ENCODE assay signal across 2 cellular contexts in the genomic region with DNA sequence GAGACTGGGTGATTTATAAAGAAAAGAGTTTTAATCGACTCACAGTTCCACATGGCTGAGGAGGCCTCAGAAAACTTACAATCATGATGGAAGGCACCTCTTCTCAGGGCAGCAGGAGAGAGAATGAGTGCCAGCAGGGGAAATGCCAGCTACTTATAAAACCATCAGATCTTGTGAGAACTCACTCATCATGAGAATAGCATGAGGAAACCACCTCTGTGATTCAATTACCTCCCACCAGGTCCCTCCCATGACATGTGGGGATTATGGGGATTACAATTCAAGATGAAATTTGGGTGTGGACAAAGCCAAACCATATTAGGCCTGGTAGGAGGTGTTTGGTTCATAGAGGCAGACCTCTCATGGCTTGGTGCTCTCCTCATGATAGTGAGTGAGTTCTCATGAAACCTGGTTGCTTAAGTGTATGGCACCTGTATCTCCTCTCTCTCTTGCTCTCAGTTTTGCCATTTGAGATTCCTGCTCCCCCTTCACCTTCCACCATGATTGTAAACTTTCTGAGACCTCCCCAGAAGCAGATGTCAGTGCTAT.
TF ChIP-seq lines count a peak whose summit lies in the region.

No MANE protein-coding gene starts in this region.

TF ChIP-seq in GM23338, 12 proteins besides CTCF, POLR2A, EP300 and RAD21 (continues in another document):
- TF ChIP-seq EZH2 (IDR thresholded peaks at IDR 0.05; ENCODE audit: low read depth, unreplicated experiment) (no peak), ZNF462 (CRISPR knock-in tag; IDR thresholded peaks at IDR 0.05) (no peak), NANOG (IDR thresholded peaks at IDR 0.05; ENCODE audit: borderline replicate concordance) (no peak), CREB1 (CRISPR knock-in tag; IDR thresholded peaks at IDR 0.05; ENCODE audit: low read depth) (no peak), REST (IDR thresholded peaks at IDR 0.05; ENCODE audit: unreplicated experiment) (no peak), ZNF331 (CRISPR knock-in tag; IDR thresholded peaks at IDR 0.05; ENCODE audit: low read depth) (no peak), JUNB (IDR thresholded peaks at IDR 0.05; ENCODE audit: unreplicated experiment) (no peak), ZNF114 (CRISPR knock-in tag; IDR thresholded peaks at IDR 0.05) (no peak)
- TF ChIP-seq, protein P1, sequence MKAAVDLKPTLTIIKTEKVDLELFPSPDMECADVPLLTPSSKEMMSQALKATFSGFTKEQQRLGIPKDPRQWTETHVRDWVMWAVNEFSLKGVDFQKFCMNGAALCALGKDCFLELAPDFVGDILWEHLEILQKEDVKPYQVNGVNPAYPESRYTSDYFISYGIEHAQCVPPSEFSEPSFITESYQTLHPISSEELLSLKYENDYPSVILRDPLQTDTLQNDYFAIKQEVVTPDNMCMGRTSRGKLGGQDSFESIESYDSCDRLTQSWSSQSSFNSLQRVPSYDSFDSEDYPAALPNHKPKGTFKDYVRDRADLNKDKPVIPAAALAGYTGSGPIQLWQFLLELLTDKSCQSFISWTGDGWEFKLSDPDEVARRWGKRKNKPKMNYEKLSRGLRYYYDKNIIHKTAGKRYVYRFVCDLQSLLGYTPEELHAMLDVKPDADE (IDR thresholded peaks at IDR 0.05) = no peak

TF ChIP-seq in H1, 55 proteins besides CTCF, POLR2A, EP300 and RAD21:
- TF ChIP-seq CHD1 (IDR thresholded peaks at IDR 0.05; ENCODE audit: low read depth, low read length) = no peak
- TF ChIP-seq CTBP2 (IDR thresholded peaks at IDR 0.05; ENCODE audit: borderline replicate concordance, insufficient read depth, insufficient read length, low read length) = no peak
- TF ChIP-seq EGR1 (IDR thresholded peaks at IDR 0.05; ENCODE audit: borderline replicate concordance, low read depth, low read length) = no peak
- TF ChIP-seq GTF2F1 (IDR thresholded peaks at IDR 0.05; ENCODE audit: borderline replicate concordance, low read depth, low read length) = no peak
- TF ChIP-seq KDM4A (IDR thresholded peaks at IDR 0.05; ENCODE audit: low read depth, low read length, severe bottlenecking) = no peak
- no peak for TF ChIP-seq SIX5 (IDR thresholded peaks at IDR 0.05; ENCODE audit: low read depth, low read length)
- no peak for TF ChIP-seq EZH2 (IDR thresholded peaks at IDR 0.05; ENCODE audit: low read depth, low read length, severe bottlenecking)
- TF ChIP-seq FOSL1 (IDR thresholded peaks at IDR 0.05; ENCODE audit: insufficient read depth, low read depth, low read length) = no peak
- peak; percentile 84 for TF ChIP-seq NANOG (IDR thresholded peaks at IDR 0.05; ENCODE audit: insufficient read depth, low read depth, low read length, poor library complexity, severe bottlenecking)
- TF ChIP-seq POU5F1 (IDR thresholded peaks at IDR 0.05; ENCODE audit: low read depth, low read length) = peak; percentile 18; the same call in 1 of the 2 replicates
- TF ChIP-seq SUZ12 (IDR thresholded peaks at IDR 0.05; ENCODE audit: low read length) = no peak
- TF ChIP-seq ATF2 (IDR thresholded peaks at IDR 0.05; ENCODE audit: low read length) = no peak
- TF ChIP-seq SP1 (IDR thresholded peaks at IDR 0.05; ENCODE audit: low read depth, low read length) = no peak
- TF ChIP-seq PHF8 (conservative IDR thresholded peaks at IDR 0.05; ENCODE audit: low read depth, low read length) = no peak
- peak; percentile 35; the same call in 1 of the 2 replicates for TF ChIP-seq SRF (IDR thresholded peaks at IDR 0.05; ENCODE audit: low read depth, low read length)
- no peak for TF ChIP-seq TAF7 (optimal IDR thresholded peaks at IDR 0.05; ENCODE audit: borderline replicate concordance, low read depth, low read length)
- no peak for TF ChIP-seq BCL11A (IDR thresholded peaks at IDR 0.05; ENCODE audit: low read depth in 2 of 2, low read length in 2 of 2)
- TF ChIP-seq USF2 (IDR thresholded peaks at IDR 0.05; ENCODE audit: low read length) = no peak
- peak; percentile 54; the same call in 1 of the 2 replicates for TF ChIP-seq ZNF274 (IDR thresholded peaks at IDR 0.05; ENCODE audit: borderline replicate concordance, extremely low read depth, low read length)
